Comparison of ENCODE assay signal across 9 cellular contexts in the genomic region with DNA sequence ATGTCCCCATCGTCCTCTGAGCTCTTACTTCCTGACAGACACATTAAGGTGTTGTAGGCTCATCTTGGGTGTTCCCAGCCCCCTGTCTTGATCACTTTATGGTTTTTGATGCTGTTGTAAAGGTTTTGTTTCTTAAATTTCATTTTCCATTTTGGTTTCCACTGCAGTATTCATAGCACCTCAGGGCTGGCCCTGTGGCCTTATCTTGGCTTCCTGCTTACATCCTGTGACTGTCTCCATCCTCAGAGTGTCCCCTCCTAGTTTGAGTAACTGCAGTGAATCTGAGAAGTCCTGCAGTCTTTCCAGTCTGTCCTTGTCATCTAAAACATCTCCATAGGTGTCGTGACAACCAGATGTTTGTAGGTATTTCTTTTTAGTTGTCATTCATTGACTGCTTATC. TPM values are rescaled to one million over a fixed set of nuclear protein-coding genes. Genes with fewer than 3 reads are reported as not detected.
DNase-seq lines count a peak whose midpoint lies in the region; ATAC-seq, FAIRE-seq and TF ChIP-seq lines count a peak whose summit lies in the region.
"Had no signal": no experiment of that assay in that cellular context is flagged by ENCODE, and none has a peak within 500 bp of the region (broad histone marks: within the 10 kb centered on the region; RNA-seq: fewer than 3 reads in every experiment).

No MANE protein-coding gene starts in this region.

- intact Hi-C loops in thyroid gland (cut with DNase I), result no loop called here

- no peak overlapping the region for H3K18ac ChIP-seq in mesendoderm (ENCODE audit: low read length)

- no peak for TF ChIP-seq POLR2A in thyroid gland (IDR thresholded peaks at IDR 0.05)

- H3K56ac ChIP-seq in mesendoderm (ENCODE audit: low read length), result no peak overlapping the region

- H3K4me3 ChIP-seq in MM.1S (ENCODE audit: low read length) (no peak overlapping the region; the same call in 1 of the 2 replicates), mesendoderm (ENCODE audit: low read length) (no peak overlapping the region), thyroid gland (replicated peaks in 1 of 3) (no peak overlapping the region)

- H3K9me2 ChIP-seq in MM.1S (replicated peaks; ENCODE audit: insufficient read depth, low read length), result no peaks in the 10 kb centered on the region

- TF ChIP-seq CTCF in MM.1S (IDR thresholded peaks at IDR 0.05; ENCODE audit: low read length), result no peak
- no peak for TF ChIP-seq CTCF in thyroid gland (IDR thresholded peaks at IDR 0.05)

- H4K8ac ChIP-seq in mesendoderm (ENCODE audit: low read depth, low read length), result no peak overlapping the region

- DNase-seq in GM18507 (ENCODE audit: extremely low spot score, insufficient read length, low read depth) (no peak), MM.1S (peak; percentile 67), mesendoderm (peak; percentile 47), NOMO-1 treated with dmso at 0.1 percent for 144 hours (lab: John Stamatoyannopoulos, UW; ENCODE audit: unreplicated experiment) (no peak), NCI-H1105 treated with DMSO at 0.1 percent for 48 hours (lab: John Stamatoyannopoulos, UW) (no peak), RPMI8226 (no peak), thyroid gland (no peak)

- H3K9me3 ChIP-seq in MM.1S (replicated peaks; ENCODE audit: insufficient read depth, low read length), result no peaks in the 10 kb centered on the region
- no peaks in the 10 kb centered on the region for H3K9me3 ChIP-seq in thyroid gland

- no peak overlapping the region for H2BK15ac ChIP-seq in mesendoderm (replicated peaks; ENCODE audit: low read depth)

- H3F3A ChIP-seq in MM.1S (ENCODE audit: insufficient read depth, low read length), result peaks cover 27% of the 10 kb centered on the region

- no peak overlapping the region for H3K9ac ChIP-seq in MM.1S (ENCODE audit: low read length)
- no peak overlapping the region for H3K9ac ChIP-seq in mesendoderm (ENCODE audit: low read length)

- no CpG with 5 or more reads among the region's 2 CpGs for WGBS in mesendoderm (ENCODE audit: extremely low coverage, insufficient coverage, low lambda C conversion rate)
- whole genome bisulfite sequencing in thyroid gland, 2 donors, result 81 to 89% methylated on average over 2 of the region's 2 CpGs

- H3K79me2 ChIP-seq in MM.1S (ENCODE audit: low read length) (peaks cover 89% of the 10 kb centered on the region), mesendoderm (ENCODE audit: control insufficient read depth, insufficient read depth, low read length) (peaks cover 91% of the 10 kb centered on the region)

- peaks cover 49% of the 10 kb centered on the region for H3K4me1 ChIP-seq in MM.1S (ENCODE audit: low read length)
- H3K4me1 ChIP-seq in mesendoderm (ENCODE audit: control insufficient read depth, low read depth, low read length), result peaks cover 15% of the 10 kb centered on the region
- peaks cover 3 to 17% of the 10 kb centered on the region in 2 donors for H3K4me1 ChIP-seq in thyroid gland

- H3K27me3 ChIP-seq in MM.1S (replicated peaks; ENCODE audit: insufficient read depth, low read length), result no peaks in the 10 kb centered on the region
- H3K27me3 ChIP-seq in mesendoderm (ENCODE audit: insufficient read depth, low read length, poor library complexity), result no peaks in the 10 kb centered on the region
- no peaks in the 10 kb centered on the region for H3K27me3 ChIP-seq in thyroid gland

- no peak overlapping the region for H3K23ac ChIP-seq in mesendoderm (ENCODE audit: low read length)

- H2AK5ac ChIP-seq in mesendoderm (ENCODE audit: low read length), result no peak overlapping the region

- H2BK5ac ChIP-seq in mesendoderm (ENCODE audit: low read length), result no peak overlapping the region

- no peak overlapping the region for H4K5ac ChIP-seq in mesendoderm (ENCODE audit: low read length)

- no peak overlapping the region for H2AFZ ChIP-seq in MM.1S (ENCODE audit: low read length)

- H3K27ac ChIP-seq in MM.1S (ENCODE audit: low read length), result peak overlapping the region; percentile 47; the same call in 1 of the 2 replicates
- no peak overlapping the region for H3K27ac ChIP-seq in mesendoderm (ENCODE audit: low read depth, low read length)
- H3K27ac ChIP-seq in thyroid gland, result no peak overlapping the region

- ATAC-seq in GM21526 (IDR thresholded peaks at IDR 0.05; ENCODE audit: low FRiP score, unreplicated experiment), result peak; percentile 48

- H3K36me3 ChIP-seq in MM.1S (replicated peaks; ENCODE audit: insufficient read depth, low read length) (no peaks in the 10 kb centered on the region), mesendoderm (ENCODE audit: control insufficient read depth, insufficient read depth, low read length) (no peaks in the 10 kb centered on the region), thyroid gland (no peaks in the 10 kb centered on the region)

- H3K4me2 ChIP-seq in MM.1S (ENCODE audit: low read depth, low read length), result peak overlapping the region; percentile 45; the same call in 1 of the 2 replicates
- H3K4me2 ChIP-seq in mesendoderm (ENCODE audit: low read length), result no peak overlapping the region

- H3K79me1 ChIP-seq in mesendoderm (ENCODE audit: low read length), result peaks cover 13% of the 10 kb centered on the region

- H2BK120ac ChIP-seq in mesendoderm (ENCODE audit: low read depth, low read length), result no peak overlapping the region

- no peaks in the 10 kb centered on the region for H4K20me1 ChIP-seq in MM.1S (ENCODE audit: insufficient read depth, low read length)

- no peak overlapping the region for H3K4ac ChIP-seq in mesendoderm (ENCODE audit: low read depth, low read length)

- peak; percentile 92 for FAIRE-seq in GM18507 (lab: Jason Lieb, UNC)
- FAIRE-seq: keratinocyte had no signal

RNA-seq across cellular contexts. Expression of gene JARID2, which starts 50.9 kb away (rescaled TPM):
- 58.9 TPM for polyA plus RNA-seq in mesendoderm (2013, experiment 1 of 2)
- polyA plus RNA-seq in mesendoderm (2013, experiment 2 of 2), result 60.3 TPM
- total RNA-seq in thyroid gland, result 1 to 10 TPM; 6.6 to 8.1 (median 7.5) TPM

Comparison
In these comparisons a context has a peak if more than half of its experiments do, and no peak if none do; other contexts are left out.
1. DNase-seq: peak in MM.1S (single experiment) and mesendoderm (single experiment); none in GM18507 (single experiment), NOMO-1 treated with dmso at 0.1 percent for 144 hours (single experiment), NCI-H1105 treated with DMSO at 0.1 percent for 48 hours (single experiment), RPMI8226 (single experiment) and thyroid gland (0 of 2).